In the genomic region with DNA sequence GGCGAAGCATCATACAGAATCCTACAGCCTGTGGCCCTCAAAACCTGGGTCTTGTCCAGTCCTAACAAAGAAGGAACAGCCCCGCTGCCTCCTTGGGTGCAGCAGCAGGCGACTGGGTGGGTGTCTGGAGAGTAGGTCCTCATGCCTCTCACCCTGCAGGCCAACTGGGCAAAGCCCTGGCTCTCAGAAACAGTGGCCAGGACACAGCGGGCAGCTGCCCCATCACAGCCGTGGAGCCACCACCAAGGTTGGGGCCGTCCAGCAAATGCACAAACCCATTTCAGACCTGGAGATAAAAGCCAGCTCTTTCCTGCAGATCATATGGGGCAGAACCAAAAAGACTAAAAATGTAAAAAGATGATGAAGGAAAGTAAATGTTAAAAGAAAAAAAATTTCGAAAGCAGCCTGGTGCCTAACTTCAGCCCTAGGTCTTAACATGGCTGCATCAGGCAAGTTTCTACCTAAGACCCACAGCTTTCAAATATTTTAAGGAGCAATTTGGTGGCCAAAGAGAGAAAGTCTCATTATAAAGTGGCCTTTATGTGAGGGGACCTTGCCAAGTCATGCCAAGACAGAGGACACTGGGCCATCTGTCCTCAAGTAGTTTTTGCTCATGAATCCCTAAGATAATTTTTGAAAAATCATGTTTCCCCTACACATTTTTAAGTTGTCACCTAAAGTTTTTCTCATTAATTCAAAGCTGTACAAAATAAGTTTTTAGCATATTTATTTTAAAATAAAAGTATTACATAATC, we compare ENCODE assay signal across 21 cellular contexts.
DNase-seq lines count a peak whose midpoint lies in the region; ATAC-seq and TF ChIP-seq lines count a peak whose summit lies in the region.
"Had no signal": no experiment of that assay in that cellular context is flagged by ENCODE, and none has a peak within 500 bp of the region (broad histone marks: within the 10 kb centered on the region; RNA-seq: fewer than 3 reads in every experiment).

No MANE protein-coding gene starts in this region.

- TF ChIP-seq POLR2A in sigmoid colon (IDR thresholded peaks at IDR 0.05): no peak

- intact Hi-C loops in cardiac septum (cut with DNase I): no loop called here
- intact Hi-C loops in Right ventricle myocardium inferior (cut with DNase I): no loop called here
- intact Hi-C loops in sigmoid colon (cut with DNase I): no loop called here

- no peaks in the 10 kb centered on the region for H3K27me3 ChIP-seq in sigmoid colon
- H3K27me3 ChIP-seq: BE2C; BLaER1 treated with 17β-estradiol and CSF1 and Interleukin-3, amounts not matched to agents 10 nM and 100 nM had no signal

- H3K9me3 ChIP-seq in sigmoid colon: no peaks in the 10 kb centered on the region
- H3K9me3 ChIP-seq: A549; BE2C; BLaER1 treated with 17β-estradiol and CSF1 and Interleukin-3, amounts not matched to agents 10 nM and 100 nM had no signal

- DNase-seq in cardiac septum (ENCODE audit: low spot score) (peak; percentile 49), Right ventricle myocardium inferior (ENCODE audit: missing footprints) (no peak), cerebellar cortex (ENCODE audit: low spot score) (peak; percentile 59), sigmoid colon (peak; percentile 26), glomerular visceral epithelial cell (ENCODE audit: extremely low spot score) (no peak)
- DNase-seq: 8988T; ACHN; AML-193; BE2C; CD4-positive, alpha-beta T cell; CD8-positive, alpha-beta memory T cell; DMS 273 treated with DMSO at 0.1 percent for 48 hours; DMS79; EL; GF-D8; GM23248; H7; HCEC 1CT had no signal

- no peaks in the 10 kb centered on the region for H3K4me1 ChIP-seq in sigmoid colon
- H3K4me1 ChIP-seq: A549 had no signal

- ATAC-seq in Right ventricle myocardium inferior (no peak), SK-N-SH treated with all-trans-retinoic acid at 6 μM for 48 hours (no peak)
- ATAC-seq: A549 had no signal

- 91 to 94% methylated on average over 7 of the region's 7 CpGs for WGBS in sigmoid colon, 2 donors

- H3K27ac ChIP-seq in sigmoid colon: no peak overlapping the region
- H3K27ac ChIP-seq: A549; BLaER1 treated with 17β-estradiol and CSF1 and Interleukin-3, amounts not matched to agents 10 nM and 100 nM; GM23248 had no signal

- no peak overlapping the region for H3K4me3 ChIP-seq in sigmoid colon
- H3K4me3 ChIP-seq: A549; BLaER1 treated with 17β-estradiol and CSF1 and Interleukin-3, amounts not matched to agents 10 nM and 100 nM; GM23248 had no signal

- peaks cover 0 to 6% (median 2%) of the 10 kb centered on the region in 4 donors for H3K36me3 ChIP-seq in sigmoid colon
- H3K36me3 ChIP-seq: BE2C; BLaER1 treated with 17β-estradiol and CSF1 and Interleukin-3, amounts not matched to agents 10 nM and 100 nM had no signal

- TF ChIP-seq CTCF in sigmoid colon (IDR thresholded peaks at IDR 0.05): no peak

- no peak for TF ChIP-seq EP300 in sigmoid colon (IDR thresholded peaks at IDR 0.05)

TF ChIP-seq in SK-N-SH treated with all-trans-retinoic acid at 6 μM for 48 hours, 23 proteins besides CTCF, POLR2A, EP300 and RAD21:
- no peak for TF ChIP-seq SNAI2 (CRISPR knock-in tag; IDR thresholded peaks at IDR 0.05)
- no peak for TF ChIP-seq POU6F1 (CRISPR knock-in tag; IDR thresholded peaks at IDR 0.05; ENCODE audit: borderline replicate concordance, low read depth)
- TF ChIP-seq ZC3H10 (CRISPR knock-in tag; IDR thresholded peaks at IDR 0.05): no peak
- no peak for TF ChIP-seq PPARA (CRISPR knock-in tag; IDR thresholded peaks at IDR 0.05; ENCODE audit: borderline replicate concordance)
TF ChIP-seq in SK-N-SH treated with all-trans-retinoic acid at 6 μM for 48 hours: peak in this region for 0.

Comparison
In these comparisons a context has a peak if more than half of its experiments do, and no peak if none do; other contexts are left out.
1. DNase-seq: peak in cardiac septum (single experiment), cerebellar cortex (single experiment) and sigmoid colon (single experiment); none in Right ventricle myocardium inferior (single experiment) and glomerular visceral epithelial cell (single experiment).